Comparison of ENCODE assay signal across 16 cellular contexts in the genomic region with DNA sequence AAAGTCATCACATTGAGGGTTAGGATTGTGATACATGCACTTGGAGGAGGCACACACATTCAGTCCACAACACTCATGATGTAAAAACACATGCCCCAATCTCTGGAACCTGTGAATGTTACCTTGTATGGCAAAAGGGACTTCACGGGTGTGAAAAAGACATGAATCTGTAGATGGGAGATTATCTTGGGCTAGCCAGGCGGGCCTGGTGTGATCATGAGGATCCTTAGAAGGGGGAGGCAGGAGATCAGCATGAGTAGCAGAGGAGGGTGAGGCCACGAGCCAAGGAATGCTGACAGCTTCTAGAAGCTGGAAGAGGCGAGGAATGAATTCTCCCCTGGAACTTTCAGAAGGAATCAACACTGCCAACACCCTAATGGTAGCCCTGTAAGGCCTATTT.
DNase-seq lines count a peak whose midpoint lies in the region; ATAC-seq, FAIRE-seq and TF ChIP-seq lines count a peak whose summit lies in the region.
"Had no signal": no experiment of that assay in that cellular context is flagged by ENCODE, and none has a peak within 500 bp of the region (broad histone marks: within the 10 kb centered on the region; RNA-seq: fewer than 3 reads in every experiment).

No MANE protein-coding gene starts in this region.

- no TSS peak for BruUV-seq in HepG2 (replicated peaks; lab: Mats Ljungman, UMichigan)

- POLR2A ChIA-PET in HepG2 (lab: Yijun Ruan, JAX): no interaction called here

- H3K27me3 Mint-ChIP-seq in dendritic cell treated with granulocyte-macrophage colony-stimulating factor and Interleukin-4, amounts not matched to agents 40 ng/mL and 50 ng/mL, for 4 days: no peaks in the 10 kb centered on the region
- H3K27me3 Mint-ChIP-seq in progenitor cell of endocrine pancreas: no peaks in the 10 kb centered on the region

- H3K9me3 ChIP-seq in HepG2 (ENCODE audit: low read length) (peaks cover 6% of the 10 kb centered on the region), right lobe of liver (no peaks in the 10 kb centered on the region)
- H3K9me3 ChIP-seq: BE2C, Caco-2 had no signal

- FAIRE-seq in HepG2 (lab: Jason Lieb, UNC): no peak
- FAIRE-seq: A204.1, H1 had no signal

- no peak for DNase-seq in HepG2 (ENCODE audit: low spot score)
- no peak for DNase-seq in right lobe of liver
- no peak for DNase-seq in progenitor cell of endocrine pancreas (ENCODE audit: low spot score, unreplicated experiment)
- DNase-seq in NCI-H446 (lab: John Stamatoyannopoulos, UW): no peak
- DNase-seq in NCI-H2029 (lab: John Stamatoyannopoulos, UW): no peak
- DNase-seq: ACHN; BE2C; C1 segment of cervical spinal cord; Caco-2; CD4-positive, alpha-beta T cell; DMS79 treated with DMSO at 0.1 percent for 48 hours; GF-D8 had no signal

- H3K9me3 Mint-ChIP-seq in dendritic cell treated with granulocyte-macrophage colony-stimulating factor and Interleukin-4, amounts not matched to agents 40 ng/mL and 50 ng/mL, for 4 days: no peaks in the 10 kb centered on the region
- no peaks in the 10 kb centered on the region for H3K9me3 Mint-ChIP-seq in progenitor cell of endocrine pancreas (ENCODE audit: low read depth)
- H3K9me3 Mint-ChIP-seq: CD4-positive, alpha-beta T cell; H9 had no signal

- H3K4me2 ChIP-seq in HepG2 (ENCODE audit: low read depth, low read length): no peak overlapping the region

- ATAC-seq in HepG2: no peak
- no peak for ATAC-seq in right lobe of liver

- H3K9ac ChIP-seq in HepG2 (ENCODE audit: insufficient read depth, low read depth, low read length): no peak overlapping the region

- H3K36me3 Mint-ChIP-seq in dendritic cell treated with granulocyte-macrophage colony-stimulating factor and Interleukin-4, amounts not matched to agents 40 ng/mL and 50 ng/mL, for 4 days (ENCODE audit: low read depth): no peaks in the 10 kb centered on the region
- H3K36me3 Mint-ChIP-seq in progenitor cell of endocrine pancreas (ENCODE audit: insufficient read depth): no peaks in the 10 kb centered on the region

- TF ChIP-seq POLR2A in HepG2 (IDR thresholded peaks at IDR 0.05; ENCODE audit: insufficient read depth in 1 of 2, low read depth in 2 of 2, low read length in 2 of 2): no peak
- TF ChIP-seq POLR2A in right lobe of liver (IDR thresholded peaks at IDR 0.05): no peak

- peak overlapping the region; percentile 16 for H3K27ac Mint-ChIP-seq in dendritic cell treated with granulocyte-macrophage colony-stimulating factor and Interleukin-4, amounts not matched to agents 40 ng/mL and 50 ng/mL, for 4 days
- H3K27ac Mint-ChIP-seq in progenitor cell of endocrine pancreas: peak overlapping the region; percentile 34
- H3K27ac Mint-ChIP-seq: CD4-positive, alpha-beta T cell; H9 had no signal

- no peak for TF ChIP-seq CTCF in HepG2 (CRISPR knock-in tag; IDR thresholded peaks at IDR 0.05)
- TF ChIP-seq CTCF in right lobe of liver (IDR thresholded peaks at IDR 0.05): no peak
- TF ChIP-seq CTCF in progenitor cell of endocrine pancreas (IDR thresholded peaks at IDR 0.05; ENCODE audit: unreplicated experiment): no peak

- H3K36me3 ChIP-seq in HepG2 (replicated peaks in 1 of 2; ENCODE audit: control insufficient read depth in 1 of 2, insufficient read depth in 2 of 2, low read length in 2 of 2): no peaks in the 10 kb centered on the region
- no peaks in the 10 kb centered on the region for H3K36me3 ChIP-seq in right lobe of liver
- H3K36me3 ChIP-seq: BE2C had no signal

- no peak for TF ChIP-seq RAD21 in HepG2 (CRISPR knock-in tag; IDR thresholded peaks at IDR 0.05)

- H3K27ac ChIP-seq in HepG2 (ENCODE audit: extremely low read length, insufficient read depth, low read length) (no peak overlapping the region), right lobe of liver (no peak overlapping the region)

- in situ Hi-C loops in HepG2 (cut with HindIII; ENCODE audit: extremely low pct_ligation_motif_present, low pct_unique_long_range_greater_than_20kb): no loop called here

- H3K27me3 ChIP-seq in HepG2 (ENCODE audit: control insufficient read depth in 1 of 2, insufficient read depth in 2 of 2, low read length in 2 of 2) (no peaks in the 10 kb centered on the region; a peak in 1 of 5 replicates), right lobe of liver (no peaks in the 10 kb centered on the region)
- H3K27me3 ChIP-seq: BE2C had no signal

- TF ChIP-seq EP300 in HepG2 (IDR thresholded peaks at IDR 0.05; ENCODE audit: low read depth in 2 of 2, low read length in 2 of 2) (no peak), HepG2 (CRISPR knock-in tag; IDR thresholded peaks at IDR 0.05; ENCODE audit: borderline replicate concordance) (no peak)

- H2AFZ ChIP-seq in HepG2 (ENCODE audit: low read length): no peak overlapping the region

- no peaks in the 10 kb centered on the region for H4K20me1 ChIP-seq in HepG2 (ENCODE audit: insufficient read depth, low read length)

- H3K4me1 ChIP-seq in HepG2 (ENCODE audit: insufficient read depth, low read length) (peaks cover 29% of the 10 kb centered on the region), right lobe of liver (no peaks in the 10 kb centered on the region)
- H3K4me1 ChIP-seq: BE2C, Caco-2 had no signal

- CTCF ChIA-PET in HepG2 (lab: Yijun Ruan, JAX; ENCODE audit: low intra/inter-chr PET ratio, low total read pairs): no interaction called here

- H3K79me2 ChIP-seq in HepG2 (ENCODE audit: insufficient read depth, low read length): no peaks in the 10 kb centered on the region

- intact Hi-C loops in HepG2 (cut with micrococcal nuclease; ENCODE audit: unreplicated experiment) (no loop called here), right lobe of liver (cut with DNase I) (no loop called here)
- intact Hi-C loops in dendritic cell treated with granulocyte-macrophage colony-stimulating factor and Interleukin-4, amounts not matched to agents 40 ng/mL and 50 ng/mL, for 4 days (cut with micrococcal nuclease): no loop called here

- H3K4me3 ChIP-seq in HepG2 (replicated peaks in 1 of 3; ENCODE audit: insufficient read depth in 1 of 3, low read depth in 2 of 3, low read length in 3 of 3) (no peak overlapping the region), right lobe of liver (no peak overlapping the region)

- 58% methylated on average over 4 of the region's 4 CpGs for WGBS in HepG2 (ENCODE audit: low lambda C conversion rate)
- WGBS in right lobe of liver (ENCODE audit: insufficient coverage, low coverage, low lambda C conversion rate, missing lambda C conversion rate): 90% methylated on average over 4 of the region's 4 CpGs

- no peak overlapping the region for H3K4me3 Mint-ChIP-seq in dendritic cell treated with granulocyte-macrophage colony-stimulating factor and Interleukin-4, amounts not matched to agents 40 ng/mL and 50 ng/mL, for 4 days
- no peak overlapping the region for H3K4me3 Mint-ChIP-seq in progenitor cell of endocrine pancreas (ENCODE audit: low read depth)
- H3K4me3 Mint-ChIP-seq: CD4-positive, alpha-beta T cell; H9 had no signal

- H3K4me1 Mint-ChIP-seq in dendritic cell treated with granulocyte-macrophage colony-stimulating factor and Interleukin-4, amounts not matched to agents 40 ng/mL and 50 ng/mL, for 4 days (ENCODE audit: low read depth): peaks cover 16% of the 10 kb centered on the region
- H3K4me1 Mint-ChIP-seq in progenitor cell of endocrine pancreas (ENCODE audit: low read depth): peaks cover 7% of the 10 kb centered on the region

TF ChIP-seq in HepG2, 621 proteins besides CTCF, POLR2A, EP300 and RAD21 (continues in another document):
- TF ChIP-seq, protein P1, sequence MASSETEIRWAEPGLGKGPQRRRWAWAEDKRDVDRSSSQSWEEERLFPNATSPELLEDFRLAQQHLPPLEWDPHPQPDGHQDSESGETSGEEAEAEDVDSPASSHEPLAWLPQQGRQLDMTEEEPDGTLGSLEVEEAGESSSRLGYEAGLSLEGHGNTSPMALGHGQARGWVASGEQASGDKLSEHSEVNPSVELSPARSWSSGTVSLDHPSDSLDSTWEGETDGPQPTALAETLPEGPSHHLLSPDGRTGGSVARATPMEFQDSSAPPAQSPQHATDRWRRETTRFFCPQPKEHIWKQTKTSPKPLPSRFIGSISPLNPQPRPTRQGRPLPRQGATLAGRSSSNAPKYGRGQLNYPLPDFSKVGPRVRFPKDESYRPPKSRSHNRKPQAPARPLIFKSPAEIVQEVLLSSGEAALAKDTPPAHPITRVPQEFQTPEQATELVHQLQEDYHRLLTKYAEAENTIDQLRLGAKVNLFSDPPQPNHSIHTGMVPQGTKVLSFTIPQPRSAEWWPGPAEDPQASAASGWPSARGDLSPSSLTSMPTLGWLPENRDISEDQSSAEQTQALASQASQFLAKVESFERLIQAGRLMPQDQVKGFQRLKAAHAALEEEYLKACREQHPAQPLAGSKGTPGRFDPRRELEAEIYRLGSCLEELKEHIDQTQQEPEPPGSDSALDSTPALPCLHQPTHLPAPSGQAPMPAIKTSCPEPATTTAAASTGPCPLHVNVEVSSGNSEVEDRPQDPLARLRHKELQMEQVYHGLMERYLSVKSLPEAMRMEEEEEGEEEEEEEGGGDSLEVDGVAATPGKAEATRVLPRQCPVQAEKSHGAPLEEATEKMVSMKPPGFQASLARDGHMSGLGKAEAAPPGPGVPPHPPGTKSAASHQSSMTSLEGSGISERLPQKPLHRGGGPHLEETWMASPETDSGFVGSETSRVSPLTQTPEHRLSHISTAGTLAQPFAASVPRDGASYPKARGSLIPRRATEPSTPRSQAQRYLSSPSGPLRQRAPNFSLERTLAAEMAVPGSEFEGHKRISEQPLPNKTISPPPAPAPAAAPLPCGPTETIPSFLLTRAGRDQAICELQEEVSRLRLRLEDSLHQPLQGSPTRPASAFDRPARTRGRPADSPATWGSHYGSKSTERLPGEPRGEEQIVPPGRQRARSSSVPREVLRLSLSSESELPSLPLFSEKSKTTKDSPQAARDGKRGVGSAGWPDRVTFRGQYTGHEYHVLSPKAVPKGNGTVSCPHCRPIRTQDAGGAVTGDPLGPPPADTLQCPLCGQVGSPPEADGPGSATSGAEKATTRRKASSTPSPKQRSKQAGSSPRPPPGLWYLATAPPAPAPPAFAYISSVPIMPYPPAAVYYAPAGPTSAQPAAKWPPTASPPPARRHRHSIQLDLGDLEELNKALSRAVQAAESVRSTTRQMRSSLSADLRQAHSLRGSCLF (CRISPR knock-in tag; IDR thresholded peaks at IDR 0.05; ENCODE audit: borderline replicate concordance): no peak
- TF ChIP-seq SRSF4 (IDR thresholded peaks at IDR 0.05; ENCODE audit: low read depth, low read length, poor library complexity, severe bottlenecking): no peak
- no peak for TF ChIP-seq ZNF678 (CRISPR knock-in tag; IDR thresholded peaks at IDR 0.05)
